Comparison of ENCODE assay signal across 1 cellular context in genomic region chr6:120354452-120355098, GRCh38.
TF ChIP-seq lines count a peak whose summit lies in the region.

No MANE protein-coding gene starts in this region.

TF ChIP-seq in H1, 55 proteins besides CTCF, POLR2A, EP300 and RAD21:
- TF ChIP-seq, protein P1, sequence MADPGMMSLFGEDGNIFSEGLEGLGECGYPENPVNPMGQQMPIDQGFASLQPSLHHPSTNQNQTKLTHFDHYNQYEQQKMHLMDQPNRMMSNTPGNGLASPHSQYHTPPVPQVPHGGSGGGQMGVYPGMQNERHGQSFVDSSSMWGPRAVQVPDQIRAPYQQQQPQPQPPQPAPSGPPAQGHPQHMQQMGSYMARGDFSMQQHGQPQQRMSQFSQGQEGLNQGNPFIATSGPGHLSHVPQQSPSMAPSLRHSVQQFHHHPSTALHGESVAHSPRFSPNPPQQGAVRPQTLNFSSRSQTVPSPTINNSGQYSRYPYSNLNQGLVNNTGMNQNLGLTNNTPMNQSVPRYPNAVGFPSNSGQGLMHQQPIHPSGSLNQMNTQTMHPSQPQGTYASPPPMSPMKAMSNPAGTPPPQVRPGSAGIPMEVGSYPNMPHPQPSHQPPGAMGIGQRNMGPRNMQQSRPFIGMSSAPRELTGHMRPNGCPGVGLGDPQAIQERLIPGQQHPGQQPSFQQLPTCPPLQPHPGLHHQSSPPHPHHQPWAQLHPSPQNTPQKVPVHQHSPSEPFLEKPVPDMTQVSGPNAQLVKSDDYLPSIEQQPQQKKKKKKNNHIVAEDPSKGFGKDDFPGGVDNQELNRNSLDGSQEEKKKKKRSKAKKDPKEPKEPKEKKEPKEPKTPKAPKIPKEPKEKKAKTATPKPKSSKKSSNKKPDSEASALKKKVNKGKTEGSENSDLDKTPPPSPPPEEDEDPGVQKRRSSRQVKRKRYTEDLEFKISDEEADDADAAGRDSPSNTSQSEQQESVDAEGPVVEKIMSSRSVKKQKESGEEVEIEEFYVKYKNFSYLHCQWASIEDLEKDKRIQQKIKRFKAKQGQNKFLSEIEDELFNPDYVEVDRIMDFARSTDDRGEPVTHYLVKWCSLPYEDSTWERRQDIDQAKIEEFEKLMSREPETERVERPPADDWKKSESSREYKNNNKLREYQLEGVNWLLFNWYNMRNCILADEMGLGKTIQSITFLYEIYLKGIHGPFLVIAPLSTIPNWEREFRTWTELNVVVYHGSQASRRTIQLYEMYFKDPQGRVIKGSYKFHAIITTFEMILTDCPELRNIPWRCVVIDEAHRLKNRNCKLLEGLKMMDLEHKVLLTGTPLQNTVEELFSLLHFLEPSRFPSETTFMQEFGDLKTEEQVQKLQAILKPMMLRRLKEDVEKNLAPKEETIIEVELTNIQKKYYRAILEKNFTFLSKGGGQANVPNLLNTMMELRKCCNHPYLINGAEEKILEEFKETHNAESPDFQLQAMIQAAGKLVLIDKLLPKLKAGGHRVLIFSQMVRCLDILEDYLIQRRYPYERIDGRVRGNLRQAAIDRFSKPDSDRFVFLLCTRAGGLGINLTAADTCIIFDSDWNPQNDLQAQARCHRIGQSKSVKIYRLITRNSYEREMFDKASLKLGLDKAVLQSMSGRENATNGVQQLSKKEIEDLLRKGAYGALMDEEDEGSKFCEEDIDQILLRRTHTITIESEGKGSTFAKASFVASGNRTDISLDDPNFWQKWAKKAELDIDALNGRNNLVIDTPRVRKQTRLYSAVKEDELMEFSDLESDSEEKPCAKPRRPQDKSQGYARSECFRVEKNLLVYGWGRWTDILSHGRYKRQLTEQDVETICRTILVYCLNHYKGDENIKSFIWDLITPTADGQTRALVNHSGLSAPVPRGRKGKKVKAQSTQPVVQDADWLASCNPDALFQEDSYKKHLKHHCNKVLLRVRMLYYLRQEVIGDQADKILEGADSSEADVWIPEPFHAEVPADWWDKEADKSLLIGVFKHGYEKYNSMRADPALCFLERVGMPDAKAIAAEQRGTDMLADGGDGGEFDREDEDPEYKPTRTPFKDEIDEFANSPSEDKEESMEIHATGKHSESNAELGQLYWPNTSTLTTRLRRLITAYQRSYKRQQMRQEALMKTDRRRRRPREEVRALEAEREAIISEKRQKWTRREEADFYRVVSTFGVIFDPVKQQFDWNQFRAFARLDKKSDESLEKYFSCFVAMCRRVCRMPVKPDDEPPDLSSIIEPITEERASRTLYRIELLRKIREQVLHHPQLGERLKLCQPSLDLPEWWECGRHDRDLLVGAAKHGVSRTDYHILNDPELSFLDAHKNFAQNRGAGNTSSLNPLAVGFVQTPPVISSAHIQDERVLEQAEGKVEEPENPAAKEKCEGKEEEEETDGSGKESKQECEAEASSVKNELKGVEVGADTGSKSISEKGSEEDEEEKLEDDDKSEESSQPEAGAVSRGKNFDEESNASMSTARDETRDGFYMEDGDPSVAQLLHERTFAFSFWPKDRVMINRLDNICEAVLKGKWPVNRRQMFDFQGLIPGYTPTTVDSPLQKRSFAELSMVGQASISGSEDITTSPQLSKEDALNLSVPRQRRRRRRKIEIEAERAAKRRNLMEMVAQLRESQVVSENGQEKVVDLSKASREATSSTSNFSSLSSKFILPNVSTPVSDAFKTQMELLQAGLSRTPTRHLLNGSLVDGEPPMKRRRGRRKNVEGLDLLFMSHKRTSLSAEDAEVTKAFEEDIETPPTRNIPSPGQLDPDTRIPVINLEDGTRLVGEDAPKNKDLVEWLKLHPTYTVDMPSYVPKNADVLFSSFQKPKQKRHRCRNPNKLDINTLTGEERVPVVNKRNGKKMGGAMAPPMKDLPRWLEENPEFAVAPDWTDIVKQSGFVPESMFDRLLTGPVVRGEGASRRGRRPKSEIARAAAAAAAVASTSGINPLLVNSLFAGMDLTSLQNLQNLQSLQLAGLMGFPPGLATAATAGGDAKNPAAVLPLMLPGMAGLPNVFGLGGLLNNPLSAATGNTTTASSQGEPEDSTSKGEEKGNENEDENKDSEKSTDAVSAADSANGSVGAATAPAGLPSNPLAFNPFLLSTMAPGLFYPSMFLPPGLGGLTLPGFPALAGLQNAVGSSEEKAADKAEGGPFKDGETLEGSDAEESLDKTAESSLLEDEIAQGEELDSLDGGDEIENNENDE (IDR thresholded peaks at IDR 0.05; ENCODE audit: insufficient replicate concordance, low read length): no peak
- no peak for TF ChIP-seq CTBP2 (IDR thresholded peaks at IDR 0.05; ENCODE audit: borderline replicate concordance, insufficient read depth, insufficient read length, low read length)
- TF ChIP-seq, protein P2, sequence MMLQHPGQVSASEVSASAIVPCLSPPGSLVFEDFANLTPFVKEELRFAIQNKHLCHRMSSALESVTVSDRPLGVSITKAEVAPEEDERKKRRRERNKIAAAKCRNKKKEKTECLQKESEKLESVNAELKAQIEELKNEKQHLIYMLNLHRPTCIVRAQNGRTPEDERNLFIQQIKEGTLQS (IDR thresholded peaks at IDR 0.05; ENCODE audit: insufficient read depth, low read depth, low read length): no peak
- no peak for TF ChIP-seq KDM1A (IDR thresholded peaks at IDR 0.05; ENCODE audit: borderline replicate concordance, low read length)
- no peak for TF ChIP-seq EZH2 (IDR thresholded peaks at IDR 0.05; ENCODE audit: low read depth, low read length, severe bottlenecking)
- TF ChIP-seq FOSL1 (IDR thresholded peaks at IDR 0.05; ENCODE audit: insufficient read depth, low read depth, low read length): no peak
- TF ChIP-seq TAF1 (IDR thresholded peaks at IDR 0.05; ENCODE audit: low read depth, low read length): no peak
